8 cellular contexts compared by ENCODE assay signal in genomic region chr1:44807364-44808062, GRCh38. TPM values are rescaled to one million over a fixed set of nuclear protein-coding genes. Genes with fewer than 3 reads are reported as not detected.
DNase-seq lines count a peak whose midpoint lies in the region; ATAC-seq lines count a peak whose summit lies in the region.

No MANE protein-coding gene starts in this region.

- ATAC-seq in left lobe of liver (peak; percentile 83), HG02623 (IDR thresholded peaks at IDR 0.05; ENCODE audit: unreplicated experiment) (no peak)

- peak; percentile 94 for DNase-seq in DMS153 (lab: John Stamatoyannopoulos, UW)
- peak; percentile 100 for DNase-seq in HCEC 1CT
- peak; percentile 99 for DNase-seq in NCI-H226
- DNase-seq in activated CD4-positive, alpha-beta T cell treated with anti-CD3 and anti-CD28 coated beads, Interleukin-2, amount 50 U/mL, for 48 hours = peak; percentile 92 to 96
- peak; percentile 100 for DNase-seq in dermis microvascular lymphatic vessel endothelial cell (ENCODE audit: low read depth in 2 of 2)
- peak; percentile 95 for DNase-seq in left lobe of liver (ENCODE audit: low spot score)
- DNase-seq in stimulated activated CD4-positive, alpha-beta T cell treated with anti-CD3 and anti-CD28 coated beads, Interleukin-2, amount 100 ng/mL, for 4 hours (ENCODE audit: low read depth) = peak; percentile 82

RNA-seq across cellular contexts. Expression of gene DYNLT4, which starts 0.4 kb away (rescaled TPM):
- total RNA-seq in dermis microvascular lymphatic vessel endothelial cell (0.13 and 0.25 TPM in 2 replicates), left lobe of liver (0.55 TPM)

RNA-seq across cellular contexts. Expression of gene BTBD19, which starts 0.8 kb away (rescaled TPM):
- total RNA-seq in dermis microvascular lymphatic vessel endothelial cell = 3.3 and 6.2 TPM in 2 replicates
- total RNA-seq in left lobe of liver = 7.8 TPM

RNA-seq across cellular contexts. Expression of gene PLK3, which starts 7.3 kb away (rescaled TPM):
- total RNA-seq in dermis microvascular lymphatic vessel endothelial cell = 11.7 and 14.9 TPM in 2 replicates
- total RNA-seq in left lobe of liver = 2.3 TPM

RNA-seq across cellular contexts. Expression of gene BEST4, which starts 19.5 kb away (rescaled TPM):
- total RNA-seq in dermis microvascular lymphatic vessel endothelial cell = under 0.01 TPM in 1 of 2 replicates, not detected in the other
- total RNA-seq in left lobe of liver = 0.10 TPM

RNA-seq across cellular contexts. Expression of gene RPS8, which starts 32.2 kb away (rescaled TPM):
- total RNA-seq in dermis microvascular lymphatic vessel endothelial cell (1,311 and 1,360 TPM in 2 replicates), left lobe of liver (471 TPM)
